9 cellular contexts compared by ENCODE assay signal in genomic region chr17:65627892-65628622, GRCh38.
DNase-seq lines count a peak whose midpoint lies in the region; ATAC-seq and TF ChIP-seq lines count a peak whose summit lies in the region.
"Had no signal": no experiment of that assay in that cellular context is flagged by ENCODE, and none has a peak within 500 bp of the region (broad histone marks: within the 10 kb centered on the region; RNA-seq: fewer than 3 reads in every experiment).

No MANE protein-coding gene starts in this region.

- ATAC-seq in right lobe of liver (peak; percentile 51 to 99 (median 68)), HG03432 (IDR thresholded peaks at IDR 0.05; ENCODE audit: unreplicated experiment) (no peak)
- no peak for ATAC-seq in stimulated activated effector memory CD8-positive, alpha-beta T cell treated with anti-CD3 and anti-CD28 coated beads, Interleukin-12 subunit alpha, Interleukin-12 subunit beta, amount 100 ng/mL, for 72 hours

- TF ChIP-seq POLR2A in right lobe of liver (IDR thresholded peaks at IDR 0.05): no peak

- no peaks in the 10 kb centered on the region for H3K9me3 ChIP-seq in right lobe of liver

- TF ChIP-seq CTCF in right lobe of liver (IDR thresholded peaks at IDR 0.05): no peak

- H3K9me3 Mint-ChIP-seq in stimulated activated effector memory CD8-positive, alpha-beta T cell treated with anti-CD3 and anti-CD28 coated beads, Interleukin-12 subunit alpha, Interleukin-12 subunit beta, amount 100 ng/mL, for 72 hours: no peaks in the 10 kb centered on the region

- 50% methylated on average over 14 of the region's 16 CpGs for WGBS in right lobe of liver (ENCODE audit: insufficient coverage, low coverage, low lambda C conversion rate, missing lambda C conversion rate)

- H3K4me3 Mint-ChIP-seq in stimulated activated effector memory CD8-positive, alpha-beta T cell treated with anti-CD3 and anti-CD28 coated beads, Interleukin-12 subunit alpha, Interleukin-12 subunit beta, amount 100 ng/mL, for 72 hours: no peak overlapping the region
- H3K4me3 Mint-ChIP-seq: endodermal cell had no signal

- H3K4me1 Mint-ChIP-seq in stimulated activated effector memory CD8-positive, alpha-beta T cell treated with anti-CD3 and anti-CD28 coated beads, Interleukin-12 subunit alpha, Interleukin-12 subunit beta, amount 100 ng/mL, for 72 hours: no peaks in the 10 kb centered on the region

- no peaks in the 10 kb centered on the region for H3K36me3 ChIP-seq in right lobe of liver

- no peak overlapping the region for H3K4me3 ChIP-seq in right lobe of liver

- H3K36me3 Mint-ChIP-seq in stimulated activated effector memory CD8-positive, alpha-beta T cell treated with anti-CD3 and anti-CD28 coated beads, Interleukin-12 subunit alpha, Interleukin-12 subunit beta, amount 100 ng/mL, for 72 hours: no peaks in the 10 kb centered on the region

- H3K27me3 ChIP-seq in right lobe of liver: no peaks in the 10 kb centered on the region

- intact Hi-C loops in right lobe of liver (cut with DNase I): no loop called here

- no peak overlapping the region for H3K27ac Mint-ChIP-seq in stimulated activated effector memory CD8-positive, alpha-beta T cell treated with anti-CD3 and anti-CD28 coated beads, Interleukin-12 subunit alpha, Interleukin-12 subunit beta, amount 100 ng/mL, for 72 hours
- H3K27ac Mint-ChIP-seq: endodermal cell had no signal

- H3K27ac ChIP-seq in right lobe of liver: no peak overlapping the region

- no peaks in the 10 kb centered on the region for H3K4me1 ChIP-seq in right lobe of liver

- DNase-seq in AG08396 (ENCODE audit: low spot score) (peak; percentile 79), NCI-H1105 treated with DMSO at 0.1 percent for 48 hours (lab: John Stamatoyannopoulos, UW) (peak; percentile 18), amniotic stem cell (lab: John Stamatoyannopoulos, UW) (peak; percentile 2), right lobe of liver (peak in 1 of 3 donors; percentile 55), NCI-H187 (lab: John Stamatoyannopoulos, UW) (no peak), middle frontal gyrus (ENCODE audit: extremely low spot score, low spot score) (no peak)
- DNase-seq in stimulated activated effector memory CD8-positive, alpha-beta T cell treated with anti-CD3 and anti-CD28 coated beads, Interleukin-12 subunit alpha, Interleukin-12 subunit beta, amount 100 ng/mL, for 72 hours (ENCODE audit: low spot score in 2 of 2): no peak
- DNase-seq: endodermal cell had no signal

Comparison
In these comparisons a context has a peak if more than half of its experiments do, and no peak if none do; other contexts are left out.
1. DNase-seq: peak in AG08396 (single experiment), NCI-H1105 treated with DMSO at 0.1 percent for 48 hours (single experiment) and amniotic stem cell (single experiment); none in stimulated activated effector memory CD8-positive, alpha-beta T cell treated with anti-CD3 and anti-CD28 coated beads, Interleukin-12 subunit alpha, Interleukin-12 subunit beta, amount 100 ng/mL, for 72 hours (0 of 2), NCI-H187 (0 of 2) and middle frontal gyrus (single experiment).
2. ATAC-seq: peak in right lobe of liver (4 of 4); none in stimulated activated effector memory CD8-positive, alpha-beta T cell treated with anti-CD3 and anti-CD28 coated beads, Interleukin-12 subunit alpha, Interleukin-12 subunit beta, amount 100 ng/mL, for 72 hours (single experiment) and HG03432 (single experiment).